In genomic region chr14:104953896-104954656, GRCh38 we compare ENCODE assay signal across 21 cellular contexts. TPM values are rescaled to one million over a fixed set of nuclear protein-coding genes. Genes with fewer than 3 reads are reported as not detected.
DNase-seq lines count a peak whose midpoint lies in the region; ATAC-seq, FAIRE-seq and TF ChIP-seq lines count a peak whose summit lies in the region.
"Had no signal": no experiment of that assay in that cellular context is flagged by ENCODE, and none has a peak within 500 bp of the region (broad histone marks: within the 10 kb centered on the region; RNA-seq: fewer than 3 reads in every experiment).

No MANE protein-coding gene starts in this region.

- H3K4me1 Mint-ChIP-seq in activated T-cell treated with anti-CD3 and anti-CD28 coated beads, Interleukin-2, amount 50 U/mL, for 24 hours (ENCODE audit: low read depth) = no peaks in the 10 kb centered on the region
- H3K4me1 Mint-ChIP-seq: CD4-positive, CD25-positive, alpha-beta regulatory T cell had no signal

- TF ChIP-seq EP300 in H1 (IDR thresholded peaks at IDR 0.05; ENCODE audit: borderline replicate concordance in 1 of 2, low read depth in 2 of 2, low read length in 2 of 2) = no peak

- no peak overlapping the region for H3K14ac ChIP-seq in H1 (ENCODE audit: insufficient read length)
- peak overlapping the region; percentile 17 for H3K14ac ChIP-seq in neuronal stem cell (ENCODE audit: low read length)

- no peaks in the 10 kb centered on the region for H3K9me3 Mint-ChIP-seq in activated T-cell treated with anti-CD3 and anti-CD28 coated beads, Interleukin-2, amount 50 U/mL, for 24 hours
- H3K9me3 Mint-ChIP-seq: CD4-positive, CD25-positive, alpha-beta regulatory T cell had no signal

- no peak overlapping the region for H2BK5ac ChIP-seq in H1 (ENCODE audit: low read depth, low read length)
- no peak overlapping the region for H2BK5ac ChIP-seq in neuronal stem cell (ENCODE audit: low read length)

- H2BK20ac ChIP-seq in H1 (ENCODE audit: low read length) = no peak overlapping the region

- no peaks in the 10 kb centered on the region for H4K20me1 ChIP-seq in H1 (replicated peaks in 1 of 2; ENCODE audit: control insufficient read depth in 1 of 2, insufficient read depth in 2 of 2, low read length in 2 of 2)

- intact Hi-C loops in left ventricle myocardium superior (cut with micrococcal nuclease) = no loop called here
- intact Hi-C loops in Right ventricle myocardium inferior (cut with DNase I) = no loop called here

- no peak for TF ChIP-seq POLR2A in H1 (IDR thresholded peaks at IDR 0.05; ENCODE audit: control extremely low read depth in 1 of 2, low read depth in 2 of 2, low read length in 2 of 2)

- CTCF ChIA-PET in H1 (lab: Charles Lee; ENCODE audit: partially characterized antibody) = interaction anchor here (1.3 to 1.5 kb wide), 3 partner anchors 11 to 92 kb away, joined by 3 to 7 read pairs (median 6); no protein-coding TSS in a partner anchor

- H2BK12ac ChIP-seq in H1 (ENCODE audit: low read depth, low read length) (no peak overlapping the region), neuronal stem cell (ENCODE audit: low read length) (no peak overlapping the region)

- peaks cover 0 to 26% of the 10 kb centered on the region in 2 experiments; a peak in 1 of 4 replicates for H3K9me3 ChIP-seq in H1 (ENCODE audit: insufficient read depth in 2 of 2, low read depth in 1 of 2, low read length in 1 of 2)
- H3K9me3 ChIP-seq in neuronal stem cell (replicated peaks in 1 of 2; ENCODE audit: control insufficient read depth in 2 of 2, insufficient read depth in 1 of 2, low read depth in 1 of 2, low read length in 2 of 2) = peaks cover 0 to 2% of the 10 kb centered on the region in 2 donors
- H3K9me3 ChIP-seq: Caco-2, HAP-1 had no signal

- H3K9ac ChIP-seq in H1 (replicated peaks in 1 of 4; ENCODE audit: extremely low read depth in 1 of 4, low read depth in 3 of 4, low read length in 3 of 4) (no peak overlapping the region), neuronal stem cell (ENCODE audit: low read depth, low read length, poor library complexity) (no peak overlapping the region)

- H3K18ac ChIP-seq in H1 (ENCODE audit: extremely low read depth, low read length) = no peak overlapping the region
- peak overlapping the region; percentile 57 for H3K18ac ChIP-seq in neuronal stem cell (ENCODE audit: low read length)

- H3K23me2 ChIP-seq in H1 (ENCODE audit: low read depth, low read length) = no peaks in the 10 kb centered on the region

- FAIRE-seq in H1 (lab: Jason Lieb, UNC) = no peak
- FAIRE-seq: K562 had no signal

- DNase-seq in left ventricle myocardium superior (peak; percentile 15), Right ventricle myocardium inferior (ENCODE audit: missing footprints) (no peak), H1 (ENCODE audit: low read depth in 1 of 2, low spot score in 2 of 2) (no peak), neuronal stem cell (ENCODE audit: low spot score) (no peak)
- DNase-seq in activated effector memory CD4-positive, alpha-beta T cell treated with anti-CD3 and anti-CD28 coated beads, Interleukin-2, amount 50 U/mL, for 16 hours = no peak
- no peak for DNase-seq in activated T-cell treated with anti-CD3 and anti-CD28 coated beads, Interleukin-2, amount 50 U/mL, for 24 hours
- DNase-seq: AML-193; Caco-2; CD4-positive, CD25-positive, alpha-beta regulatory T cell; DMS53; NCI-H1417; NCI-H187 treated with DMSO at 0.1 percent for 48 hours; NCI-H2171 treated with DMSO at 0.1 percent for 48 hours; NCI-H446 treated with DMSO at 0.1 percent for 48 hours; NCI-H748 treated with DMSO at 0.1 percent for 48 hours; OCI-M1; RPMI8226 had no signal

- no peak overlapping the region for H3K27ac Mint-ChIP-seq in activated T-cell treated with anti-CD3 and anti-CD28 coated beads, Interleukin-2, amount 50 U/mL, for 24 hours

- POLR2A ChIA-PET in H1 (lab: Charles Lee; ENCODE audit: partially characterized antibody) = interaction anchor here (1.3 kb wide), 1 partner anchor 61 kb away, joined by 3 read pairs; no protein-coding TSS in a partner anchor

- H3K27me3 ChIP-seq in H1 (replicated peaks in 1 of 4; ENCODE audit: control insufficient read depth in 3 of 4, extremely low read depth in 1 of 4, insufficient read depth in 3 of 4, low read length in 3 of 4) (no peaks in the 10 kb centered on the region), neuronal stem cell (ENCODE audit: control insufficient read depth in 3 of 3, insufficient read depth in 3 of 3, low read depth in 1 of 3, low read length in 3 of 3) (peaks cover 0 to 46% (median 2%) of the 10 kb centered on the region in 3 experiments)

- 86% methylated on average over 25 of the region's 26 CpGs; no CpG with 5 or more reads in 1 of the 2 experiments for WGBS in H1 (ENCODE audit: extremely low coverage in 1 of 2, insufficient coverage in 1 of 2, insufficient read length in 1 of 2, insufficient replicate concordance in 2 of 2, low coverage in 1 of 2, low lambda C conversion rate in 2 of 2, missing lambda C conversion rate in 1 of 2), 2 experiments
- WGBS in neuronal stem cell (ENCODE audit: extremely low coverage in 2 of 2, insufficient read length in 2 of 2, insufficient replicate concordance in 1 of 2), 2 donors = no CpG with 5 or more reads among the region's 26 CpGs

- H3K36me3 ChIP-seq in H1 (ENCODE audit: control insufficient read depth in 2 of 4, insufficient read depth in 4 of 4, low read length in 3 of 4) (no peaks in the 10 kb centered on the region), neuronal stem cell (replicated peaks in 1 of 2; ENCODE audit: control insufficient read depth in 2 of 2, insufficient read depth in 2 of 2, low read length in 2 of 2) (no peaks in the 10 kb centered on the region)
- H3K36me3 ChIP-seq: HAP-1 had no signal

- no peak overlapping the region for H3K56ac ChIP-seq in H1 (replicated peaks; ENCODE audit: insufficient read length, low read depth, low read length)

- no peak overlapping the region for H3K4me2 ChIP-seq in H1 (ENCODE audit: insufficient read depth in 1 of 2, low read depth in 2 of 2, low read length in 2 of 2)
- H3K4me2 ChIP-seq in neuronal stem cell (ENCODE audit: insufficient read depth, low read length, poor library complexity, severe bottlenecking) = no peak overlapping the region

- H3K4ac ChIP-seq in H1 (replicated peaks; ENCODE audit: insufficient read length, low read depth, low read length) (no peak overlapping the region), neuronal stem cell (ENCODE audit: low read length) (no peak overlapping the region)

- no peak overlapping the region for H2AFZ ChIP-seq in H1 (ENCODE audit: low read length)
- no peak overlapping the region for H2AFZ ChIP-seq in neuronal stem cell (ENCODE audit: low read length)

- H2AK5ac ChIP-seq in H1 (ENCODE audit: low read depth, low read length) (no peak overlapping the region), neuronal stem cell (ENCODE audit: low read depth, low read length) (peak overlapping the region; percentile 56)

- H3K4me3 ChIP-seq in H1 (ENCODE audit: extremely low read depth in 1 of 4, insufficient read depth in 2 of 4, low read depth in 3 of 4, low read length in 4 of 4) = no peak overlapping the region
- H3K4me3 ChIP-seq in neuronal stem cell (ENCODE audit: low read length in 2 of 2) = no peak overlapping the region
- H3K4me3 ChIP-seq: HAP-1, K562 had no signal

- no peak for ATAC-seq in left ventricle myocardium superior
- no peak for ATAC-seq in Right ventricle myocardium inferior
- no peak for ATAC-seq in HG02981 (IDR thresholded peaks at IDR 0.05; ENCODE audit: unreplicated experiment)
- ATAC-seq: K562 had no signal

- H3K27ac ChIP-seq in H1 (ENCODE audit: low read depth, low read length) = no peak overlapping the region
- H3K27ac ChIP-seq in neuronal stem cell (replicated peaks; ENCODE audit: low read length) = no peak overlapping the region

- H3K36me3 Mint-ChIP-seq in activated T-cell treated with anti-CD3 and anti-CD28 coated beads, Interleukin-2, amount 50 U/mL, for 24 hours (ENCODE audit: low read depth) = no peaks in the 10 kb centered on the region
- H3K36me3 Mint-ChIP-seq: CD4-positive, CD25-positive, alpha-beta regulatory T cell had no signal

- H4K8ac ChIP-seq in H1 (ENCODE audit: extremely low read depth, insufficient read depth, low read length) = peak overlapping the region; percentile 5; the same call in 1 of the 2 replicates
- H4K8ac ChIP-seq in neuronal stem cell (ENCODE audit: low read depth, low read length) = no peak overlapping the region

- peaks cover 15% of the 10 kb centered on the region for H3K27me3 Mint-ChIP-seq in activated T-cell treated with anti-CD3 and anti-CD28 coated beads, Interleukin-2, amount 50 U/mL, for 24 hours

- no peak for TF ChIP-seq RAD21 in H1 (IDR thresholded peaks at IDR 0.05 in 1 of 2, conservative IDR thresholded peaks at IDR 0.05 in 1 of 2; ENCODE audit: low read depth in 2 of 2, low read length in 2 of 2)

- H3K23ac ChIP-seq in H1 (ENCODE audit: insufficient read length) (no peak overlapping the region), neuronal stem cell (ENCODE audit: low read depth, low read length, poor library complexity) (peak overlapping the region; percentile 10)

- no peak for TF ChIP-seq CTCF in H1 (IDR thresholded peaks at IDR 0.05; ENCODE audit: control extremely low read depth in 1 of 3, insufficient read depth in 1 of 3, low read depth in 1 of 3, low read length in 3 of 3)

- no peaks in the 10 kb centered on the region for H3K79me2 ChIP-seq in H1 (ENCODE audit: control insufficient read depth in 1 of 2, insufficient read depth in 2 of 2, low read length in 2 of 2)

- H2BK15ac ChIP-seq in H1 (ENCODE audit: low read length) = no peak overlapping the region
- H2BK15ac ChIP-seq in neuronal stem cell (ENCODE audit: low read length) = peak overlapping the region; percentile 58

- H2BK120ac ChIP-seq in H1 (replicated peaks; ENCODE audit: low read depth, low read length) (no peak overlapping the region), neuronal stem cell (ENCODE audit: low read depth, low read length) (no peak overlapping the region)

- H3K4me3 Mint-ChIP-seq in activated T-cell treated with anti-CD3 and anti-CD28 coated beads, Interleukin-2, amount 50 U/mL, for 24 hours = no peak overlapping the region
- H3K4me3 Mint-ChIP-seq: CD4-positive, CD25-positive, alpha-beta regulatory T cell had no signal

- H3K4me1 ChIP-seq in H1 (replicated peaks in 1 of 4; ENCODE audit: control insufficient read depth in 3 of 4, insufficient read depth in 4 of 4, low read length in 3 of 4) (no peaks in the 10 kb centered on the region), neuronal stem cell (ENCODE audit: control insufficient read depth in 2 of 2, insufficient read depth in 1 of 2, low read depth in 1 of 2, low read length in 2 of 2) (no peaks in the 10 kb centered on the region)
- H3K4me1 ChIP-seq: Caco-2, HAP-1 had no signal

- H3K79me1 ChIP-seq in H1 (ENCODE audit: low read depth, low read length) (no peaks in the 10 kb centered on the region), neuronal stem cell (ENCODE audit: low read depth, low read length) (no peaks in the 10 kb centered on the region)

- H4K5ac ChIP-seq in H1 (ENCODE audit: insufficient read length, low read depth, low read length) = no peak overlapping the region

- no peak overlapping the region for H4K91ac ChIP-seq in H1 (replicated peaks; ENCODE audit: insufficient read length, low read length)
- no peak overlapping the region for H4K91ac ChIP-seq in neuronal stem cell (ENCODE audit: low read depth, low read length, poor library complexity)

RNA-seq across cellular contexts. Expression of gene AHNAK2, which starts 24.1 kb away (rescaled TPM):
- total RNA-seq in left ventricle myocardium superior (2.5 TPM), Right ventricle myocardium inferior (2.5 TPM)
- total RNA-seq in H1 (2021; fragmentation: NEBNext Ultra II Directional; extraction: Animal tissue kit (Norgen Biotek cat#: 25700)) = 1.5 and 2.0 TPM in 2 replicates
- 0.64 and 0.95 TPM in 2 replicates for polyA plus RNA-seq in H1 (2011; rRNA removed)
- 0.67 TPM for polyA plus RNA-seq in H1 (2011; cell fraction: cytosol; rRNA removed)
- polyA plus RNA-seq in H1 (2011; cell fraction: nucleus; rRNA removed) = 4.3 TPM
- polyA plus RNA-seq in H1 (2012, experiment 1 of 2) = 1.2 to 2.0 TPM (median 1.7 TPM) in 4 replicates
- 0.55 TPM for polyA plus RNA-seq in H1 (2012, experiment 2 of 2)
- 0.99 TPM for polyA plus RNA-seq in H1 (2013, experiment 1 of 2)
- 0.96 TPM for polyA plus RNA-seq in H1 (2013, experiment 2 of 2)
- 3.2 and 4.3 TPM in 2 replicates for polyA minus RNA-seq in H1 (2011; rRNA and poly(A)+ RNA removed)
- 2.9 TPM for polyA minus RNA-seq in H1 (2011; cell fraction: cytosol; rRNA and poly(A)+ RNA removed)
- polyA minus RNA-seq in H1 (2011; cell fraction: nucleus; rRNA and poly(A)+ RNA removed) = 4.9 TPM
- polyA plus RNA-seq in neuronal stem cell (2013, experiment 1 of 2) = 0.43 TPM
- polyA plus RNA-seq in neuronal stem cell (2013, experiment 2 of 2) = 0.46 TPM
- total RNA-seq: CD4-positive, CD25-positive, alpha-beta regulatory T cell had no signal
- polyA plus RNA-seq: CD4-positive, CD25-positive, alpha-beta regulatory T cell had no signal

RNA-seq across cellular contexts. Expression of gene PLD4, which starts 29.4 kb away (rescaled TPM):
- total RNA-seq in left ventricle myocardium superior (0.27 TPM), Right ventricle myocardium inferior (not detected)
- total RNA-seq in H1 (2021; fragmentation: NEBNext Ultra II Directional; extraction: Animal tissue kit (Norgen Biotek cat#: 25700)) = 0.04 TPM in 1 of 2 replicates, not detected in the other
- polyA plus RNA-seq in H1 (2011; rRNA removed) = 0.05 and 0.06 TPM in 2 replicates
- polyA plus RNA-seq in H1 (2011; cell fraction: cytosol; rRNA removed) = 0.04 TPM
- polyA plus RNA-seq in H1 (2011; cell fraction: nucleus; rRNA removed) = 0.13 TPM
- 0.13 TPM in 1 of 4 replicates, not detected in the others for polyA plus RNA-seq in H1 (2012, experiment 1 of 2)
- polyA plus RNA-seq in H1 (2012, experiment 2 of 2) = not detected
- polyA plus RNA-seq in H1 (2013, experiment 1 of 2) = 0.04 TPM
- polyA plus RNA-seq in H1 (2013, experiment 2 of 2) = 0.02 TPM
- polyA minus RNA-seq in H1 (2011; rRNA and poly(A)+ RNA removed) = 0.06 and 0.10 TPM in 2 replicates
- polyA minus RNA-seq in H1 (2011; cell fraction: cytosol; rRNA and poly(A)+ RNA removed) = not detected
- 0.20 TPM for polyA minus RNA-seq in H1 (2011; cell fraction: nucleus; rRNA and poly(A)+ RNA removed)
- polyA plus RNA-seq in neuronal stem cell (2013, experiment 1 of 2) = 0.04 TPM
- 0.03 TPM for polyA plus RNA-seq in neuronal stem cell (2013, experiment 2 of 2)
- total RNA-seq: Caco-2; CD4-positive, CD25-positive, alpha-beta regulatory T cell; SK-MEL-5 had no signal
- polyA plus RNA-seq: K562 had no signal

RNA-seq across cellular contexts. Expression of gene CLBA1, which starts 31.5 kb away (rescaled TPM):
- total RNA-seq in left ventricle myocardium superior (1.5 TPM), Right ventricle myocardium inferior (1.9 TPM)
- total RNA-seq in H1 (2021; fragmentation: NEBNext Ultra II Directional; extraction: Animal tissue kit (Norgen Biotek cat#: 25700)) = 2.1 and 2.4 TPM in 2 replicates
- 1.6 and 2.3 TPM in 2 replicates for polyA plus RNA-seq in H1 (2011; rRNA removed)
- polyA plus RNA-seq in H1 (2011; cell fraction: cytosol; rRNA removed) = 3.1 TPM
- polyA plus RNA-seq in H1 (2011; cell fraction: nucleus; rRNA removed) = 4.8 TPM
- 2.8 to 3.4 TPM (median 3.1 TPM) in 4 replicates for polyA plus RNA-seq in H1 (2012, experiment 1 of 2)
- polyA plus RNA-seq in H1 (2012, experiment 2 of 2) = 2.1 TPM
- polyA plus RNA-seq in H1 (2013, experiment 1 of 2) = 2.3 TPM
- polyA plus RNA-seq in H1 (2013, experiment 2 of 2) = 2.6 TPM
- 1.8 TPM in 2 replicates for polyA minus RNA-seq in H1 (2011; rRNA and poly(A)+ RNA removed)
- polyA minus RNA-seq in H1 (2011; cell fraction: cytosol; rRNA and poly(A)+ RNA removed) = 3.2 TPM
- polyA minus RNA-seq in H1 (2011; cell fraction: nucleus; rRNA and poly(A)+ RNA removed) = 2.4 TPM
- polyA plus RNA-seq in neuronal stem cell (2013, experiment 1 of 2) = 6.1 TPM
- polyA plus RNA-seq in neuronal stem cell (2013, experiment 2 of 2) = 6.0 TPM
